ENCODE assay signal across 11 cellular contexts in genomic region chr22:39384750-39385480, GRCh38. TPM values are rescaled to one million over a fixed set of nuclear protein-coding genes. Genes with fewer than 3 reads are reported as not detected.
A peak's percentile ranks its signal among the peaks of the same experiment; 100 is the strongest.
DNase-seq lines count a peak whose midpoint lies in the region; ATAC-seq, FAIRE-seq and TF ChIP-seq lines count a peak whose summit lies in the region.
"Had no signal": no experiment of that assay in that cellular context is flagged by ENCODE, and none has a peak within 500 bp of the region (broad histone marks: within the 10 kb centered on the region; RNA-seq: fewer than 3 reads in every experiment).

No MANE protein-coding gene starts in this region.

- H3K27me3 ChIP-seq in IMR-90 (ENCODE audit: control insufficient read depth, insufficient read depth, low read length) (no peaks in the 10 kb centered on the region), brain microvascular endothelial cell (replicated peaks) (no peaks in the 10 kb centered on the region)
- no peaks in the 10 kb centered on the region for H3K27me3 ChIP-seq in naive thymus-derived CD4-positive, alpha-beta T cell (ENCODE audit: control insufficient read depth in 2 of 2, insufficient read depth in 2 of 2, low read length in 2 of 2)

- H3K27me3 Mint-ChIP-seq in naive thymus-derived CD4-positive, alpha-beta T cell = peaks cover 0 to 4% (median 0%) of the 10 kb centered on the region in 5 donors

- no peak overlapping the region for H3K4ac ChIP-seq in IMR-90 (ENCODE audit: low read depth, low read length)

- H3K36me3 ChIP-seq in IMR-90 (ENCODE audit: control insufficient read depth, insufficient read depth, low read length) (peaks cover 2% of the 10 kb centered on the region; the same call in 1 of the 2 replicates), brain microvascular endothelial cell (replicated peaks) (no peaks in the 10 kb centered on the region)
- H3K36me3 ChIP-seq in naive thymus-derived CD4-positive, alpha-beta T cell (ENCODE audit: control insufficient read depth in 2 of 3, insufficient read depth in 3 of 3, low read length in 3 of 3) = no peaks in the 10 kb centered on the region

- peak overlapping the region in 3 of 9 donors; percentile 14 to 59 (median 52) for H3K27ac Mint-ChIP-seq in naive thymus-derived CD4-positive, alpha-beta T cell

- H4K5ac ChIP-seq in IMR-90 (ENCODE audit: low read depth, low read length) = no peak overlapping the region

- no peak overlapping the region for H3K4me3 ChIP-seq in IMR-90 (ENCODE audit: insufficient read depth, low read depth, low read length)
- no peak overlapping the region for H3K4me3 ChIP-seq in brain microvascular endothelial cell (ENCODE audit: low read depth, low read length)
- no peak overlapping the region for H3K4me3 ChIP-seq in naive thymus-derived CD4-positive, alpha-beta T cell (ENCODE audit: low read length)

- no peak overlapping the region for H3K23ac ChIP-seq in IMR-90 (ENCODE audit: low read depth, low read length)

- DNase-seq in D721Med (ENCODE audit: insufficient read length, low spot score) (no peak), IMR-90 (peak; percentile 28), brain microvascular endothelial cell (peak; percentile 26), NCI-H2081 (lab: John Stamatoyannopoulos, UW) (no peak), T-helper 2 cell (no peak)
- DNase-seq in naive thymus-derived CD4-positive, alpha-beta T cell = no peak
- DNase-seq: activated CD4-positive, CD25-positive, alpha-beta regulatory T cell treated with anti-CD3 and anti-CD28 coated beads, Interleukin-2, amount 50 U/mL, for 72 hours; NCI-H2029; stimulated activated CD4-positive, alpha-beta T cell treated with anti-CD3 and anti-CD28 coated beads, Interleukin-4, amount 100 ng/mL, for 1 hour had no signal

- POLR2A ChIA-PET in IMR-90 (lab: Charles Lee; ENCODE audit: unreplicated experiment) = no interaction called here
- POLR2A ChIA-PET in naive thymus-derived CD4-positive, alpha-beta T cell (lab: Charles Lee) = interaction anchor here (0.5 kb wide), 1 partner anchor 654 kb away, joined by 4 read pairs; no protein-coding TSS in a partner anchor

- no peak overlapping the region for H4K8ac ChIP-seq in IMR-90 (ENCODE audit: low read depth in 2 of 2, low read length in 2 of 2)

- in situ Hi-C loops in IMR-90 (cut with MboI; ENCODE audit: low sequenced_read_pairs) = no loop called here
- in situ Hi-C loops in brain microvascular endothelial cell (cut with HindIII; ENCODE audit: low pct_ligation_motif_present, low sequenced_read_pairs) = no loop called here

- CTCF ChIA-PET in IMR-90 (lab: Yijun Ruan, JAX) = interaction anchor here (1.1 kb wide), 1 partner anchor 42 kb away, joined by 5 read pairs; no protein-coding TSS in a partner anchor
- CTCF ChIA-PET in naive thymus-derived CD4-positive, alpha-beta T cell (lab: Charles Lee) = no interaction called here

- no peaks in the 10 kb centered on the region for H3K79me1 ChIP-seq in IMR-90 (ENCODE audit: low read depth in 1 of 2, low read length in 2 of 2)

- peaks cover 6% of the 10 kb centered on the region for H3K9me1 ChIP-seq in IMR-90 (ENCODE audit: insufficient read depth, low read length)

- no peak overlapping the region for H3K14ac ChIP-seq in IMR-90 (replicated peaks; ENCODE audit: low read depth, low read length)

- peak; percentile 35 for TF ChIP-seq RAD21 in IMR-90 (IDR thresholded peaks at IDR 0.05; ENCODE audit: low read length)

- H3K4me1 ChIP-seq in IMR-90 (ENCODE audit: control insufficient read depth, insufficient read depth, low read length) = peaks cover 11% of the 10 kb centered on the region
- peaks cover 0 to 4% of the 10 kb centered on the region in 2 donors for H3K4me1 ChIP-seq in naive thymus-derived CD4-positive, alpha-beta T cell (ENCODE audit: control insufficient read depth in 2 of 2, insufficient read depth in 2 of 2, low read length in 2 of 2)

- H2BK15ac ChIP-seq in IMR-90 (ENCODE audit: low read depth, low read length) = no peak overlapping the region

- no peak overlapping the region for H3K9ac ChIP-seq in IMR-90 (ENCODE audit: low read depth, low read length)

- H3K36me3 Mint-ChIP-seq in naive thymus-derived CD4-positive, alpha-beta T cell = peaks cover 0 to 5% (median 0%) of the 10 kb centered on the region in 5 donors

- no peaks in the 10 kb centered on the region for H4K20me1 ChIP-seq in IMR-90 (ENCODE audit: insufficient read depth, low read length)

- intact Hi-C loops in IMR-90 (cut with micrococcal nuclease) = no loop called here
- intact Hi-C loops in naive thymus-derived CD4-positive, alpha-beta T cell (cut with micrococcal nuclease) = loop anchor here (5.0 kb wide), 1 partner anchor 68 kb away; the partner anchor contains the start of gene RPL3 (in 2 of the 2)

- H2BK120ac ChIP-seq in IMR-90 (ENCODE audit: low read depth, low read length) = no peak overlapping the region

- no peak overlapping the region for H3K56ac ChIP-seq in IMR-90 (ENCODE audit: extremely low read depth, insufficient read depth, low read length)

- H4K91ac ChIP-seq in IMR-90 (ENCODE audit: insufficient read depth, low read depth, low read length) = no peak overlapping the region

- BruUV-seq in IMR-90 (replicated peaks; lab: Mats Ljungman, UMichigan) = no TSS peak

- dilution Hi-C loops in IMR-90 (cut with HindIII; ENCODE audit: low sequenced_read_pairs, unreplicated experiment) = no loop called here

- no peak overlapping the region for H2BK5ac ChIP-seq in IMR-90 (ENCODE audit: low read depth, low read length, poor library complexity, severe bottlenecking)

- no peak overlapping the region for H3K18ac ChIP-seq in IMR-90 (ENCODE audit: low read depth, low read length)

- H2AFZ ChIP-seq in IMR-90 (replicated peaks; ENCODE audit: low read length, poor library complexity) = no peak overlapping the region

- H2BK20ac ChIP-seq in IMR-90 (ENCODE audit: low read depth, low read length) = no peak overlapping the region

- peaks cover 6 to 31% (median 19%) of the 10 kb centered on the region in 7 donors for H3K4me1 Mint-ChIP-seq in naive thymus-derived CD4-positive, alpha-beta T cell

- peak; percentile 41 for TF ChIP-seq CTCF in D721Med (IDR thresholded peaks at IDR 0.05; ENCODE audit: insufficient read depth, missing control alignments)
- TF ChIP-seq CTCF in IMR-90 (conservative IDR thresholded peaks at IDR 0.05; ENCODE audit: low read depth, low read length) = peak; percentile 50
- peak; percentile 74 for TF ChIP-seq CTCF in brain microvascular endothelial cell (IDR thresholded peaks at IDR 0.05; ENCODE audit: low read depth, low read length, missing control alignments)

- H3K9me3 Mint-ChIP-seq in naive thymus-derived CD4-positive, alpha-beta T cell = peaks cover 0 to 3% (median 0%) of the 10 kb centered on the region in 11 donors

- H3K9me3 ChIP-seq in IMR-90 (ENCODE audit: control insufficient read depth, insufficient read depth, low read length) = no peaks in the 10 kb centered on the region
- no peaks in the 10 kb centered on the region for H3K9me3 ChIP-seq in naive thymus-derived CD4-positive, alpha-beta T cell (ENCODE audit: control insufficient read depth in 2 of 3, low read length in 3 of 3)

- 6% methylated on average over 3 of the region's 21 CpGs; no CpG with 5 or more reads in 1 of the 2 experiments for WGBS in IMR-90 (ENCODE audit: extremely low coverage in 2 of 2, insufficient read length in 1 of 2), 2 experiments

- H3K27ac ChIP-seq in IMR-90 (ENCODE audit: insufficient read depth, low read length) (no peak overlapping the region), brain microvascular endothelial cell (no peak overlapping the region)
- peak overlapping the region; percentile 14 for H3K27ac ChIP-seq in naive thymus-derived CD4-positive, alpha-beta T cell (ENCODE audit: low read depth, low read length)

- H2AK5ac ChIP-seq in IMR-90 (ENCODE audit: low read depth, low read length) = no peak overlapping the region

- no peak for FAIRE-seq in D721Med (lab: Jason Lieb, UNC)

- no peak overlapping the region for H3K4me2 ChIP-seq in IMR-90 (ENCODE audit: low read depth, low read length)

- peak; percentile 18 for ATAC-seq in IMR-90 (ENCODE audit: low read depth)
- no peak for ATAC-seq in naive thymus-derived CD4-positive, alpha-beta T cell
- ATAC-seq in HG03378 (IDR thresholded peaks at IDR 0.05; ENCODE audit: unreplicated experiment) = no peak
- no peak for ATAC-seq in GM18868 (IDR thresholded peaks at IDR 0.05; ENCODE audit: unreplicated experiment)

- no peak overlapping the region for H2AK9ac ChIP-seq in IMR-90 (replicated peaks; ENCODE audit: low read depth, low read length, poor library complexity)

- no peak for TF ChIP-seq POLR2A in IMR-90 (IDR thresholded peaks at IDR 0.05; ENCODE audit: low read depth, low read length)

- peak overlapping the region in 1 of 10 donors; percentile 32 for H3K4me3 Mint-ChIP-seq in naive thymus-derived CD4-positive, alpha-beta T cell

TF ChIP-seq in IMR-90, 13 proteins besides CTCF, POLR2A, EP300 and RAD21:
- no peak for TF ChIP-seq CEBPB (IDR thresholded peaks at IDR 0.05; ENCODE audit: low read depth, low read length)
- TF ChIP-seq SMC3 (IDR thresholded peaks at IDR 0.05; ENCODE audit: low read depth, low read length) = peak; percentile 42; the same call in 1 of the 2 replicates
- TF ChIP-seq, protein P1, sequence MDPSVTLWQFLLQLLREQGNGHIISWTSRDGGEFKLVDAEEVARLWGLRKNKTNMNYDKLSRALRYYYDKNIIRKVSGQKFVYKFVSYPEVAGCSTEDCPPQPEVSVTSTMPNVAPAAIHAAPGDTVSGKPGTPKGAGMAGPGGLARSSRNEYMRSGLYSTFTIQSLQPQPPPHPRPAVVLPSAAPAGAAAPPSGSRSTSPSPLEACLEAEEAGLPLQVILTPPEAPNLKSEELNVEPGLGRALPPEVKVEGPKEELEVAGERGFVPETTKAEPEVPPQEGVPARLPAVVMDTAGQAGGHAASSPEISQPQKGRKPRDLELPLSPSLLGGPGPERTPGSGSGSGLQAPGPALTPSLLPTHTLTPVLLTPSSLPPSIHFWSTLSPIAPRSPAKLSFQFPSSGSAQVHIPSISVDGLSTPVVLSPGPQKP (IDR thresholded peaks at IDR 0.05; ENCODE audit: borderline replicate concordance, low read depth, low read length) = no peak
- no peak for TF ChIP-seq NFE2L2 (IDR thresholded peaks at IDR 0.05; ENCODE audit: low read depth, low read length)
- no peak for TF ChIP-seq MAZ (IDR thresholded peaks at IDR 0.05; ENCODE audit: borderline replicate concordance, low read depth, low read length)

RNA-seq across cellular contexts. Expression of gene TAB1, which starts 14.7 kb away (rescaled TPM):
- total RNA-seq in IMR-90 (2012; rRNA removed) = 7.2 and 9.9 TPM in 2 replicates
- polyA plus RNA-seq in IMR-90 (2012; rRNA removed) = 18.8 and 26.0 TPM in 2 replicates
- 32.3 and 42.2 TPM in 2 replicates for polyA plus RNA-seq in IMR-90 (2012; cell fraction: cytosol; rRNA removed)
- polyA plus RNA-seq in IMR-90 (2012; cell fraction: nucleus; rRNA removed; ENCODE audit: low replicate concordance) = 24.3 and 49.5 TPM in 2 replicates
- 10 to 100 TPM; 27.7 to 51.5 (median 33.8) TPM for total RNA-seq in naive thymus-derived CD4-positive, alpha-beta T cell
- polyA plus RNA-seq in naive thymus-derived CD4-positive, alpha-beta T cell = 1 to 10 TPM; 4.3 to 5.1 TPM

RNA-seq across cellular contexts. Expression of gene SYNGR1, which starts 35.1 kb away (rescaled TPM):
- 6.3 and 19.7 TPM in 2 replicates for total RNA-seq in IMR-90 (2012; rRNA removed)
- 81.5 and 82.8 TPM in 2 replicates for polyA plus RNA-seq in IMR-90 (2012; rRNA removed)
- 12.5 and 103 TPM in 2 replicates for polyA plus RNA-seq in IMR-90 (2012; cell fraction: cytosol; rRNA removed)
- polyA plus RNA-seq in IMR-90 (2012; cell fraction: nucleus; rRNA removed; ENCODE audit: low replicate concordance) = 69.4 and 179 TPM in 2 replicates
- total RNA-seq in naive thymus-derived CD4-positive, alpha-beta T cell = 1 to 10 TPM in 2 of 5 experiments, under 1 TPM in 3; 0.12 to 7.0 (median 0.92) TPM
- 1 to 10 TPM; 1.9 to 2.5 TPM for polyA plus RNA-seq in naive thymus-derived CD4-positive, alpha-beta T cell

Comparison
In these comparisons a context has a peak if more than half of its experiments do, and no peak if none do; other contexts are left out.
1. DNase-seq: peak in IMR-90 (single experiment) and brain microvascular endothelial cell (single experiment); none in D721Med (single experiment), naive thymus-derived CD4-positive, alpha-beta T cell (0 of 9), NCI-H2081 (0 of 2) and T-helper 2 cell (0 of 5).
2. Peak in every context shown above with its lines, with median percentiles within 50 percentile points of each other: CTCF ChIP-seq.